In genomic region chr3:53705774-53706173, GRCh38 we compare ENCODE assay signal across 15 cellular contexts.
DNase-seq lines count a peak whose midpoint lies in the region; ATAC-seq and TF ChIP-seq lines count a peak whose summit lies in the region.
"Had no signal": no experiment of that assay in that cellular context is flagged by ENCODE, and none has a peak within 500 bp of the region (broad histone marks: within the 10 kb centered on the region; RNA-seq: fewer than 3 reads in every experiment).

No MANE protein-coding gene starts in this region.

- H3K9me2 ChIP-seq in Loucy (replicated peaks; ENCODE audit: low read depth, low read length): no peaks in the 10 kb centered on the region

- no peaks in the 10 kb centered on the region for H3K36me3 ChIP-seq in Loucy (ENCODE audit: insufficient read depth, low read length)
- H3K36me3 ChIP-seq: ovary, sigmoid colon had no signal

- TF ChIP-seq CTCF in Loucy (conservative IDR thresholded peaks at IDR 0.05; ENCODE audit: low read length): no peak
- TF ChIP-seq CTCF in coronary artery (IDR thresholded peaks at IDR 0.05): no peak
- TF ChIP-seq CTCF in type B pancreatic cell (conservative IDR thresholded peaks at IDR 0.05): no peak
- TF ChIP-seq CTCF in RWPE1 (conservative IDR thresholded peaks at IDR 0.05; ENCODE audit: low read depth): no peak

- H3K4me3 Mint-ChIP-seq in activated T-cell treated with anti-CD3 and anti-CD28 coated beads, Interleukin-2, amount 50 U/mL, for 72 hours: no peak overlapping the region
- no peak overlapping the region for H3K4me3 Mint-ChIP-seq in type B pancreatic cell
- H3K4me3 Mint-ChIP-seq: T-cell had no signal

- H3K9ac ChIP-seq in Loucy (ENCODE audit: low read depth, low read length, poor library complexity, severe bottlenecking): no peak overlapping the region

- POLR2A ChIA-PET in RWPE1 (lab: Yijun Ruan, JAX; ENCODE audit: low non-redundant PET): no interaction called here

- H3K4me1 Mint-ChIP-seq in activated T-cell treated with anti-CD3 and anti-CD28 coated beads, Interleukin-2, amount 50 U/mL, for 72 hours (ENCODE audit: low read depth): peaks cover 13% of the 10 kb centered on the region
- peaks cover 31% of the 10 kb centered on the region for H3K4me1 Mint-ChIP-seq in type B pancreatic cell (ENCODE audit: unreplicated experiment)

- H3K4me2 ChIP-seq in Loucy (ENCODE audit: low read depth, low read length, poor library complexity, severe bottlenecking): peak overlapping the region; percentile 40

- H3K9me3 ChIP-seq in Loucy (ENCODE audit: insufficient read depth, low read depth, low read length): no peaks in the 10 kb centered on the region
- H3K9me3 ChIP-seq: ovary, sigmoid colon had no signal

- ATAC-seq in activated T-cell treated with anti-CD3 and anti-CD28 coated beads, Interleukin-2, amount 50 U/mL, for 72 hours (replicated peaks in 1 of 2): peak; percentile 34 to 49
- no peak for ATAC-seq in HG02870 (IDR thresholded peaks at IDR 0.05; ENCODE audit: unreplicated experiment)
- ATAC-seq: T-cell had no signal

- H2AFZ ChIP-seq in Loucy (ENCODE audit: low read length): peak overlapping the region; percentile 83

- peaks cover 11% of the 10 kb centered on the region for H3K4me1 ChIP-seq in Loucy (ENCODE audit: insufficient read depth, low read length, poor library complexity, severe bottlenecking)

- CTCF ChIA-PET in RWPE1 (lab: Yijun Ruan, JAX): no interaction called here

- no peaks in the 10 kb centered on the region for H3K79me2 ChIP-seq in Loucy (ENCODE audit: insufficient read depth, low read length)

- H3F3A ChIP-seq in Loucy (ENCODE audit: low read depth): no peaks in the 10 kb centered on the region

- no peaks in the 10 kb centered on the region for H3K9me3 Mint-ChIP-seq in activated T-cell treated with anti-CD3 and anti-CD28 coated beads, Interleukin-2, amount 50 U/mL, for 72 hours
- no peaks in the 10 kb centered on the region for H3K9me3 Mint-ChIP-seq in type B pancreatic cell
- H3K9me3 Mint-ChIP-seq: T-cell had no signal

- no peaks in the 10 kb centered on the region for H3K27me3 ChIP-seq in Loucy (ENCODE audit: insufficient read depth, low read length, poor library complexity, severe bottlenecking)
- H3K27me3 ChIP-seq: ovary, sigmoid colon had no signal

- no peaks in the 10 kb centered on the region for H3K27me3 Mint-ChIP-seq in activated T-cell treated with anti-CD3 and anti-CD28 coated beads, Interleukin-2, amount 50 U/mL, for 72 hours (ENCODE audit: low read depth)
- no peaks in the 10 kb centered on the region for H3K27me3 Mint-ChIP-seq in type B pancreatic cell

- H3K4me3 ChIP-seq in Loucy (ENCODE audit: low read length, poor library complexity, severe bottlenecking) (no peak overlapping the region), coronary artery (no peak overlapping the region)
- H3K4me3 ChIP-seq: ovary, sigmoid colon had no signal

- H4K20me1 ChIP-seq in Loucy (ENCODE audit: insufficient read depth, low read length, poor library complexity, severe bottlenecking): no peaks in the 10 kb centered on the region

- no peak for DNase-seq in activated T-cell treated with anti-CD3 and anti-CD28 coated beads, Interleukin-2, amount 50 U/mL, for 72 hours
- no peak for DNase-seq in activated T-cell treated with anti-CD3 and anti-CD28 coated beads, Interleukin-2, amount 50 U/mL, for 48 hours
- DNase-seq in coronary artery (ENCODE audit: low spot score) (peak; percentile 41), type B pancreatic cell (ENCODE audit: extremely low spot score, unreplicated experiment) (peak; percentile 48), RWPE1 (ENCODE audit: low spot score) (no peak), amniotic stem cell (lab: John Stamatoyannopoulos, UW) (no peak)
- DNase-seq: activated gamma-delta T cell treated with Interleukin-2 at 50 U/mL for 16 hours; foreskin fibroblast; MV-4-11; NK-92 treated with Interleukin-12 subunit alpha and Interleukin-12 subunit beta, amount 100 ng/mL, for 24 hours; ovary; sigmoid colon; T-cell had no signal

- H3K27ac Mint-ChIP-seq in activated T-cell treated with anti-CD3 and anti-CD28 coated beads, Interleukin-2, amount 50 U/mL, for 72 hours: no peak overlapping the region
- no peak overlapping the region for H3K27ac Mint-ChIP-seq in type B pancreatic cell
- H3K27ac Mint-ChIP-seq: T-cell had no signal

- H3K36me3 Mint-ChIP-seq in activated T-cell treated with anti-CD3 and anti-CD28 coated beads, Interleukin-2, amount 50 U/mL, for 72 hours (ENCODE audit: insufficient read depth in 2 of 2): no peaks in the 10 kb centered on the region
- no peaks in the 10 kb centered on the region for H3K36me3 Mint-ChIP-seq in type B pancreatic cell
- H3K36me3 Mint-ChIP-seq: T-cell had no signal

- H3K27ac ChIP-seq in coronary artery: no peak overlapping the region
- no peak overlapping the region for H3K27ac ChIP-seq in RWPE1
- H3K27ac ChIP-seq: ovary, sigmoid colon had no signal

Comparison
In these comparisons a context has a peak if more than half of its experiments do, and no peak if none do; other contexts are left out.
1. DNase-seq: peak in coronary artery (single experiment) and type B pancreatic cell (single experiment); none in activated T-cell treated with anti-CD3 and anti-CD28 coated beads, Interleukin-2, amount 50 U/mL, for 72 hours (0 of 2), activated T-cell treated with anti-CD3 and anti-CD28 coated beads, Interleukin-2, amount 50 U/mL, for 48 hours (0 of 2), RWPE1 (single experiment) and amniotic stem cell (single experiment).